ENCODE assay signal across 23 cellular contexts in the genomic region with DNA sequence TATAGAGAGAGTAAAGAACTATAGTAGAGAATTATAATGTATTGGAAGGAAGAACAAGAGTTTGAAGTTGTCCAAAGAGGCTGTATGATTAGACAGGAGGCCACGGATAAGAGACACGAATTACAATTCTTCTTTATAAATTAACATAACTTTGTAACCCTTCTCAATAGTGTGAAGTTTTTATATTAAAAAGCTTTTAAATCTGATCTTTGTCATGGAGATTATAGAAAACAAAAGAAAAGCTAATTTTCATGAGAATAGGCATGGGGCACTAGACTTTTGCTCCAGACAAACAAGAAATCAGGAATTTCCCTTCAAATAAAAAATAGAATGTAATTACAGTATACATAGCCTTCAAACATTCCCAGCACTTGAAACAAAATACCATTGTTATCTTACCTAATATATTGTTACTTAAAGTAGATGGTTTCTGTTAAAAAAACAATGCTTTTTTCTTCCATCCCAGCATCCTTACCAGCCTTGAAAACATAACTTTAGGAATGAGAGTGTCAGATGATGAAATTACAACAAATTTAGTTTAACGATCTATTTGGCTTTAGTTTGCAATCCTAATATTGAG.
A peak's percentile ranks its signal among the peaks of the same experiment; 100 is the strongest.
DNase-seq lines count a peak whose midpoint lies in the region; ATAC-seq, FAIRE-seq and TF ChIP-seq lines count a peak whose summit lies in the region.
"Had no signal": no experiment of that assay in that cellular context is flagged by ENCODE, and none has a peak within 500 bp of the region (broad histone marks: within the 10 kb centered on the region; RNA-seq: fewer than 3 reads in every experiment).

No MANE protein-coding gene starts in this region.

- no peak overlapping the region for H3K27ac Mint-ChIP-seq in neural progenitor cell
- H3K27ac Mint-ChIP-seq: CD4-positive, alpha-beta memory T cell; HFFc6 had no signal

- H3K9me3 ChIP-seq in HUES48 (ENCODE audit: control insufficient read depth, insufficient read depth, low read length) (no peaks in the 10 kb centered on the region), Loucy (ENCODE audit: insufficient read depth, low read depth, low read length) (no peaks in the 10 kb centered on the region), H1 (ENCODE audit: insufficient read depth in 2 of 2, low read depth in 1 of 2, low read length in 1 of 2) (no peaks in the 10 kb centered on the region), neural progenitor cell (ENCODE audit: low read depth) (no peaks in the 10 kb centered on the region)
- H3K9me3 ChIP-seq: A549, BE2C had no signal

- H4K20me1 ChIP-seq in Loucy (ENCODE audit: insufficient read depth, low read length, poor library complexity, severe bottlenecking): no peaks in the 10 kb centered on the region
- no peaks in the 10 kb centered on the region for H4K20me1 ChIP-seq in H1 (replicated peaks in 1 of 2; ENCODE audit: control insufficient read depth in 1 of 2, insufficient read depth in 2 of 2, low read length in 2 of 2)
- no peaks in the 10 kb centered on the region for H4K20me1 ChIP-seq in neural progenitor cell (ENCODE audit: low read depth)

- H3K27me3 ChIP-seq in HUES48 (ENCODE audit: control insufficient read depth, insufficient read depth, low read length) (no peaks in the 10 kb centered on the region), Loucy (ENCODE audit: insufficient read depth, low read length, poor library complexity, severe bottlenecking) (no peaks in the 10 kb centered on the region), H1 (replicated peaks in 1 of 4; ENCODE audit: control insufficient read depth in 3 of 4, extremely low read depth in 1 of 4, insufficient read depth in 3 of 4, low read length in 3 of 4) (no peaks in the 10 kb centered on the region), neural progenitor cell (no peaks in the 10 kb centered on the region)
- H3K27me3 ChIP-seq: BE2C had no signal

- no peak overlapping the region for H3K4me3 Mint-ChIP-seq in neural progenitor cell
- H3K4me3 Mint-ChIP-seq: CD4-positive, alpha-beta memory T cell; HFFc6 had no signal

- H2BK5ac ChIP-seq in H1 (ENCODE audit: low read depth, low read length): no peak overlapping the region

- H2AFZ ChIP-seq in Loucy (ENCODE audit: low read length) (no peak overlapping the region), H1 (ENCODE audit: low read length) (peak overlapping the region; percentile 28; the same call in 1 of the 2 replicates), neural progenitor cell (replicated peaks) (peak overlapping the region; percentile 85)

- H4K5ac ChIP-seq in H1 (ENCODE audit: insufficient read length, low read depth, low read length): peak overlapping the region; percentile 64

- ATAC-seq in HG02759 (IDR thresholded peaks at IDR 0.05; ENCODE audit: unreplicated experiment): no peak
- ATAC-seq: A549, HepG2 had no signal

- H3K23ac ChIP-seq in H1 (ENCODE audit: insufficient read length): no peak overlapping the region

- peaks cover 24% of the 10 kb centered on the region for H3K4me1 ChIP-seq in HUES48 (ENCODE audit: control insufficient read depth, insufficient read depth, low read length)
- H3K4me1 ChIP-seq in Loucy (ENCODE audit: insufficient read depth, low read length, poor library complexity, severe bottlenecking): no peaks in the 10 kb centered on the region
- H3K4me1 ChIP-seq in H1 (replicated peaks in 1 of 4; ENCODE audit: control insufficient read depth in 3 of 4, insufficient read depth in 4 of 4, low read length in 3 of 4): peaks cover 0 to 4% (median 0%) of the 10 kb centered on the region in 4 experiments; a peak in 1 of 7 replicates
- peaks cover 11% of the 10 kb centered on the region for H3K4me1 ChIP-seq in neural progenitor cell
- H3K4me1 ChIP-seq: A549, BE2C had no signal

- H4K8ac ChIP-seq in H1 (ENCODE audit: extremely low read depth, insufficient read depth, low read length): no peak overlapping the region

- no peaks in the 10 kb centered on the region for H3K9me2 ChIP-seq in Loucy (replicated peaks; ENCODE audit: low read depth, low read length)

- H3K27me3 Mint-ChIP-seq in neural progenitor cell (ENCODE audit: insufficient read depth, low read depth): no peaks in the 10 kb centered on the region

- H2BK120ac ChIP-seq in H1 (replicated peaks; ENCODE audit: low read depth, low read length): no peak overlapping the region

- TF ChIP-seq CTCF in Loucy (conservative IDR thresholded peaks at IDR 0.05; ENCODE audit: low read length): 0 out of 2 replicates have a peak, but pooled peaks have one; percentile 1
- TF ChIP-seq CTCF in H1 (IDR thresholded peaks at IDR 0.05; ENCODE audit: control extremely low read depth in 1 of 3, insufficient read depth in 1 of 3, low read depth in 1 of 3, low read length in 3 of 3): no peak
- TF ChIP-seq CTCF in neural progenitor cell (IDR thresholded peaks at IDR 0.05): no peak

- H3K4me1 Mint-ChIP-seq in neural progenitor cell: peaks cover 6% of the 10 kb centered on the region

- no peak overlapping the region for H2BK15ac ChIP-seq in H1 (ENCODE audit: low read length)

- WGBS in H1 (ENCODE audit: extremely low coverage in 1 of 2, insufficient coverage in 1 of 2, insufficient read length in 1 of 2, insufficient replicate concordance in 2 of 2, low coverage in 1 of 2, low lambda C conversion rate in 2 of 2, missing lambda C conversion rate in 1 of 2), 2 experiments: 62% methylated on average over 3 of the region's 3 CpGs; no CpG with 5 or more reads in 1 of the 2 experiments

- no peak overlapping the region for H3K4ac ChIP-seq in H1 (replicated peaks; ENCODE audit: insufficient read length, low read depth, low read length)

- no peak overlapping the region for H4K91ac ChIP-seq in H1 (replicated peaks; ENCODE audit: insufficient read length, low read length)

- POLR2A ChIA-PET in H1 (lab: Charles Lee; ENCODE audit: partially characterized antibody): no interaction called here

- no peaks in the 10 kb centered on the region for H3K36me3 Mint-ChIP-seq in neural progenitor cell
- H3K36me3 Mint-ChIP-seq: CD4-positive, alpha-beta memory T cell had no signal

- peak overlapping the region; percentile 4; the same call in 1 of the 2 replicates for H3K9ac ChIP-seq in HUES48 (ENCODE audit: low read depth, low read length)
- no peak overlapping the region for H3K9ac ChIP-seq in Loucy (ENCODE audit: low read depth, low read length, poor library complexity, severe bottlenecking)
- no peak overlapping the region for H3K9ac ChIP-seq in H1 (replicated peaks in 1 of 4; ENCODE audit: extremely low read depth in 1 of 4, low read depth in 3 of 4, low read length in 3 of 4)
- H3K9ac ChIP-seq in neural progenitor cell: no peak overlapping the region

- H3K79me1 ChIP-seq in H1 (ENCODE audit: low read depth, low read length): no peaks in the 10 kb centered on the region

- DNase-seq in H1 (ENCODE audit: low read depth in 1 of 2, low spot score in 2 of 2) (no peak), neural progenitor cell (ENCODE audit: low spot score) (no peak), UCSD-AML1 (lab: John Stamatoyannopoulos, UW; ENCODE audit: unreplicated experiment) (no peak), COLO668 (lab: John Stamatoyannopoulos, UW; ENCODE audit: unreplicated experiment) (no peak)
- DNase-seq in activated CD4-positive, CD25-positive, alpha-beta regulatory T cell treated with anti-CD3 and anti-CD28 coated beads, Interleukin-2, amount 50 U/mL, for 72 hours: no peak
- DNase-seq: BE2C; CD4-positive, alpha-beta memory T cell; COR-L47; DMS153; DMS79 treated with DMSO at 0.1 percent for 48 hours; EL; GOT3; HCEC 1CT; HFFc6 had no signal

- no peak overlapping the region for H2AK5ac ChIP-seq in H1 (ENCODE audit: low read depth, low read length)

- H3K56ac ChIP-seq in H1 (replicated peaks; ENCODE audit: insufficient read length, low read depth, low read length): no peak overlapping the region

- H3K36me3 ChIP-seq in HUES48 (ENCODE audit: control insufficient read depth, insufficient read depth, low read length) (no peaks in the 10 kb centered on the region), Loucy (ENCODE audit: insufficient read depth, low read length) (no peaks in the 10 kb centered on the region), H1 (ENCODE audit: control insufficient read depth in 2 of 4, insufficient read depth in 4 of 4, low read length in 3 of 4) (no peaks in the 10 kb centered on the region), neural progenitor cell (no peaks in the 10 kb centered on the region)
- H3K36me3 ChIP-seq: BE2C had no signal

- H2BK12ac ChIP-seq in H1 (ENCODE audit: low read depth, low read length): no peak overlapping the region

- no peaks in the 10 kb centered on the region for H3K79me2 ChIP-seq in Loucy (ENCODE audit: insufficient read depth, low read length)
- H3K79me2 ChIP-seq in H1 (ENCODE audit: control insufficient read depth in 1 of 2, insufficient read depth in 2 of 2, low read length in 2 of 2): no peaks in the 10 kb centered on the region
- H3K79me2 ChIP-seq in neural progenitor cell (ENCODE audit: low read depth): no peaks in the 10 kb centered on the region

- no peak for TF ChIP-seq POLR2A in H1 (IDR thresholded peaks at IDR 0.05; ENCODE audit: control extremely low read depth in 1 of 2, low read depth in 2 of 2, low read length in 2 of 2)

- H3K4me2 ChIP-seq in Loucy (ENCODE audit: low read depth, low read length, poor library complexity, severe bottlenecking) (no peak overlapping the region), H1 (ENCODE audit: insufficient read depth in 1 of 2, low read depth in 2 of 2, low read length in 2 of 2) (no peak overlapping the region; a peak in 1 of 4 replicates), neural progenitor cell (no peak overlapping the region)
- H3K4me2 ChIP-seq: A549 had no signal

- H3K27ac ChIP-seq in HUES48 (ENCODE audit: low read depth, low read length) (peak overlapping the region; percentile 53), H1 (ENCODE audit: low read depth, low read length) (no peak overlapping the region), neural progenitor cell (no peak overlapping the region)
- H3K27ac ChIP-seq: A549, C4-2B had no signal

- CTCF ChIA-PET in H1 (lab: Charles Lee; ENCODE audit: partially characterized antibody): no interaction called here

- no peak for TF ChIP-seq EP300 in H1 (IDR thresholded peaks at IDR 0.05; ENCODE audit: borderline replicate concordance in 1 of 2, low read depth in 2 of 2, low read length in 2 of 2)

- no peak overlapping the region for H3K18ac ChIP-seq in H1 (ENCODE audit: extremely low read depth, low read length)

- H3F3A ChIP-seq in Loucy (ENCODE audit: low read depth) (no peaks in the 10 kb centered on the region), neural progenitor cell (ENCODE audit: low read depth) (no peaks in the 10 kb centered on the region)

- FAIRE-seq in H1 (lab: Jason Lieb, UNC): no peak
- FAIRE-seq: A549, D721Med, G401.6, GM12891, HepG2 had no signal

- no peaks in the 10 kb centered on the region for H3K9me3 Mint-ChIP-seq in neural progenitor cell
- H3K9me3 Mint-ChIP-seq: CD4-positive, alpha-beta memory T cell had no signal

- H3K4me3 ChIP-seq in HUES48 (ENCODE audit: low read depth, low read length) (no peak overlapping the region), Loucy (ENCODE audit: low read length, poor library complexity, severe bottlenecking) (no peak overlapping the region), H1 (ENCODE audit: extremely low read depth in 1 of 4, insufficient read depth in 2 of 4, low read depth in 3 of 4, low read length in 4 of 4) (no peak overlapping the region), neural progenitor cell (no peak overlapping the region)
- H3K4me3 ChIP-seq: A549 had no signal

- no peak overlapping the region for H3K14ac ChIP-seq in H1 (ENCODE audit: insufficient read length)

- no peak for TF ChIP-seq RAD21 in H1 (IDR thresholded peaks at IDR 0.05 in 1 of 2, conservative IDR thresholded peaks at IDR 0.05 in 1 of 2; ENCODE audit: low read depth in 2 of 2, low read length in 2 of 2)

- H3K23me2 ChIP-seq in H1 (ENCODE audit: low read depth, low read length): no peaks in the 10 kb centered on the region

- H2BK20ac ChIP-seq in H1 (ENCODE audit: low read length): no peak overlapping the region
